9 cellular contexts compared by ENCODE assay signal in genomic region chr9:34633851-34634550, GRCh38. TPM values are rescaled to one million over a fixed set of nuclear protein-coding genes. Genes with fewer than 3 reads are reported as not detected.
A peak's percentile ranks its signal among the peaks of the same experiment; 100 is the strongest.
DNase-seq lines count a peak whose midpoint lies in the region; ATAC-seq and TF ChIP-seq lines count a peak whose summit lies in the region.
"Had no signal": no experiment of that assay in that cellular context is flagged by ENCODE, and none has a peak within 500 bp of the region (broad histone marks: within the 10 kb centered on the region; RNA-seq: fewer than 3 reads in every experiment).

No MANE protein-coding gene starts in this region.

- H3K27ac Mint-ChIP-seq in natural killer cell: no peak overlapping the region

- H3K27ac ChIP-seq in DOHH2 (ENCODE audit: low read depth, low read length) (no peak overlapping the region), stomach (no peak overlapping the region)

- H3K9ac ChIP-seq in NT2/D1 (ENCODE audit: insufficient read length, low read depth): no peak overlapping the region

- H3K4me3 Mint-ChIP-seq in natural killer cell: peak overlapping the region; percentile 35

- H3K79me2 ChIP-seq in DOHH2 (ENCODE audit: control insufficient read depth, low read length): peaks cover 22% of the 10 kb centered on the region

- no peaks in the 10 kb centered on the region for H3K9me3 Mint-ChIP-seq in natural killer cell

- 18 to 22% (median 21%) methylated on average over 3 of the region's 3 CpGs for WGBS in stomach, 5 donors

- H3K9me3 ChIP-seq in DOHH2 (ENCODE audit: control insufficient read depth, insufficient read depth, low read length): no peaks in the 10 kb centered on the region
- no peaks in the 10 kb centered on the region for H3K9me3 ChIP-seq in NT2/D1 (ENCODE audit: insufficient read depth, low read length)
- no peaks in the 10 kb centered on the region for H3K9me3 ChIP-seq in stomach

- peaks cover 16% of the 10 kb centered on the region for H3K27me3 ChIP-seq in DOHH2 (ENCODE audit: control insufficient read depth, low read length)
- H3K27me3 ChIP-seq in NT2/D1 (ENCODE audit: insufficient read depth, insufficient read length): peaks cover 27% of the 10 kb centered on the region
- peaks cover 0 to 23% (median 21%) of the 10 kb centered on the region in 3 donors for H3K27me3 ChIP-seq in stomach

- H3K4me1 Mint-ChIP-seq in natural killer cell: peaks cover 22 to 46% of the 10 kb centered on the region in 2 donors

- intact Hi-C loops in natural killer cell (cut with micrococcal nuclease) (loop anchor here (1.0 kb wide), 4 partner anchors 14 to 197 kb away; partner anchors contain the start of gene DCTN3), stomach (cut with DNase I; ENCODE audit: low total_unique reads) (no loop called here)

- no peak for TF ChIP-seq POLR2A in stomach (IDR thresholded peaks at IDR 0.05)

- peak; percentile 97 for TF ChIP-seq CTCF in DOHH2 (IDR thresholded peaks at IDR 0.05; ENCODE audit: low read depth, low read length, poor library complexity, severe bottlenecking)
- TF ChIP-seq CTCF in natural killer cell (IDR thresholded peaks at IDR 0.05): peak; percentile 87
- TF ChIP-seq CTCF in stomach (IDR thresholded peaks at IDR 0.05): peak in 5 of 7 experiments; percentile 39 to 80 (median 77)

- peak; percentile 44 for ATAC-seq in HG03354 (IDR thresholded peaks at IDR 0.05; ENCODE audit: poor library complexity, severe bottlenecking, unreplicated experiment)
- peak; percentile 43 for ATAC-seq in esophagus mucosa
- peak; percentile 27 to 48 (median 28) for ATAC-seq in natural killer cell
- ATAC-seq in HG03457 (IDR thresholded peaks at IDR 0.05; ENCODE audit: unreplicated experiment): no peak

- no peaks in the 10 kb centered on the region for H3K9me2 ChIP-seq in DOHH2 (replicated peaks; ENCODE audit: control insufficient read depth, low read length)

- H3K4me2 ChIP-seq in DOHH2 (ENCODE audit: low read length): no peak overlapping the region

- peaks cover 27% of the 10 kb centered on the region for H3K4me1 ChIP-seq in DOHH2 (ENCODE audit: control insufficient read depth, low read length)
- H3K4me1 ChIP-seq in NT2/D1 (ENCODE audit: insufficient read depth, insufficient read length): peaks cover 18% of the 10 kb centered on the region
- H3K4me1 ChIP-seq in stomach: peaks cover 27 to 44% (median 38%) of the 10 kb centered on the region in 4 donors

- H3K27me3 Mint-ChIP-seq in natural killer cell (ENCODE audit: low read depth in 2 of 2): peaks cover 18 to 19% of the 10 kb centered on the region in 2 donors

- DNase-seq in NT2/D1 (ENCODE audit: low read depth, low spot score) (peak; percentile 58), activated T-cell treated with anti-CD3 and anti-CD28 coated beads for 1 hour (ENCODE audit: low read depth) (peak; percentile 74), natural killer cell (peak; percentile 71), stomach (peak; percentile 65)

- H3K36me3 Mint-ChIP-seq in natural killer cell: no peaks in the 10 kb centered on the region

- no peak for TF ChIP-seq EP300 in stomach (IDR thresholded peaks at IDR 0.05)

- H3K4me3 ChIP-seq in DOHH2 (ENCODE audit: low read length) (no peak overlapping the region), NT2/D1 (ENCODE audit: insufficient read length, low read depth) (no peak overlapping the region), stomach (no peak overlapping the region)

- H3F3A ChIP-seq in DOHH2 (ENCODE audit: control insufficient read depth, insufficient read depth): peaks cover 3% of the 10 kb centered on the region; the same call in 1 of the 2 replicates

- H4K20me1 ChIP-seq in DOHH2 (ENCODE audit: control insufficient read depth, insufficient read depth, low read depth, low read length): no peaks in the 10 kb centered on the region

- H3K36me3 ChIP-seq in DOHH2 (ENCODE audit: control insufficient read depth, low read length): peaks cover 15% of the 10 kb centered on the region; the same call in 1 of the 2 replicates
- H3K36me3 ChIP-seq in NT2/D1 (ENCODE audit: insufficient read depth, insufficient read length, low read length): peaks cover 18% of the 10 kb centered on the region
- H3K36me3 ChIP-seq in stomach: peaks cover 0 to 17% (median 9%) of the 10 kb centered on the region in 4 donors

RNA-seq across cellular contexts. Expression of gene SIGMAR1, which starts 3.6 kb away (rescaled TPM):
- total RNA-seq in esophagus mucosa: 56.3 TPM
- total RNA-seq in natural killer cell: 10 to 100 TPM; 22.1 to 29.8 (median 23.0) TPM
- 100 to 1,000 TPM in 1 of 5 donors, 10 to 100 TPM in 4; 20.0 to 124 (median 64.3) TPM for total RNA-seq in stomach
- polyA plus RNA-seq in stomach: 10 to 100 TPM; 19.9 to 46.8 (median 25.5) TPM

RNA-seq across cellular contexts. Expression of gene ARID3C, which starts 5.1 kb away (rescaled TPM):
- total RNA-seq in esophagus mucosa (not detected), natural killer cell (under 1 TPM in 2 of 3 donors, not detected in 1; 0.24 to 0.77 TPM), stomach (not detected)
- polyA plus RNA-seq in stomach: not detected
- total RNA-seq: dermis microvascular lymphatic vessel endothelial cell had no signal

RNA-seq across cellular contexts. Expression of gene GALT, which starts 12.5 kb away (rescaled TPM):
- total RNA-seq in esophagus mucosa: 14.6 TPM
- total RNA-seq in natural killer cell: 100 to 1,000 TPM in 1 of 3 donors, 10 to 100 TPM in 2; 81.9 to 118 (median 89.3) TPM
- total RNA-seq in stomach: 100 to 1,000 TPM in 2 of 5 donors, 10 to 100 TPM in 3; 28.8 to 148 (median 87.8) TPM
- 10 to 100 TPM; 17.4 to 33.1 (median 20.5) TPM for polyA plus RNA-seq in stomach

RNA-seq across cellular contexts. Expression of gene DCTN3, which starts 13.7 kb away (rescaled TPM):
- total RNA-seq in esophagus mucosa (120 TPM), natural killer cell (100 to 1,000 TPM; 135 to 171 (median 147) TPM), stomach (10 to 100 TPM in 4 of 5 donors, 1 to 10 TPM in 1; 9.3 to 55.4 (median 23.7) TPM)
- 100 to 1,000 TPM in 1 of 3 donors, 10 to 100 TPM in 2; 81.0 to 107 (median 97.5) TPM for polyA plus RNA-seq in stomach

RNA-seq across cellular contexts. Expression of gene IL11RA, which starts 18.0 kb away (rescaled TPM):
- 4.0 TPM for total RNA-seq in esophagus mucosa
- 10 to 100 TPM; 64.2 to 91.1 (median 66.1) TPM for total RNA-seq in natural killer cell
- 10 to 100 TPM; 19.3 to 57.4 (median 29.0) TPM for total RNA-seq in stomach
- 10 to 100 TPM in 1 of 3 donors, 1 to 10 TPM in 2; 4.4 to 18.8 (median 5.7) TPM for polyA plus RNA-seq in stomach
